In genomic region chr18:49832221-49832647, GRCh38 we compare ENCODE assay signal across 1 cellular context.
TF ChIP-seq lines count a peak whose summit lies in the region.

No MANE protein-coding gene starts in this region.

TF ChIP-seq in HepG2, 621 proteins besides CTCF, POLR2A, EP300 and RAD21 (continued from another document and continues in another):
- TF ChIP-seq HOXA3 (CRISPR knock-in tag; IDR thresholded peaks at IDR 0.05) = 0 out of 2 replicates have a peak, but pooled peaks have one; percentile 35
- peak; percentile 79 for TF ChIP-seq TARDBP (CRISPR knock-in tag; IDR thresholded peaks at IDR 0.05)
- TF ChIP-seq ZBTB25 (CRISPR knock-in tag; IDR thresholded peaks at IDR 0.05) = no peak
- peak; percentile 68; the same call in 1 of the 2 replicates for TF ChIP-seq ZNF331 (CRISPR knock-in tag; IDR thresholded peaks at IDR 0.05)
- peak; percentile 45; the same call in 1 of the 2 replicates for TF ChIP-seq MEF2D (CRISPR knock-in tag; IDR thresholded peaks at IDR 0.05)
- TF ChIP-seq WIZ (CRISPR knock-in tag; IDR thresholded peaks at IDR 0.05) = no peak
- no peak for TF ChIP-seq ATAD3A (CRISPR knock-in tag; IDR thresholded peaks at IDR 0.05)
- TF ChIP-seq HNF1A (IDR thresholded peaks at IDR 0.05; ENCODE audit: low read depth) = peak; percentile 54; the same call in 1 of the 2 replicates
- peak; percentile 50; the same call in 1 of the 2 replicates for TF ChIP-seq HNF1A (CRISPR knock-in tag; IDR thresholded peaks at IDR 0.05; ENCODE audit: borderline replicate concordance)
- TF ChIP-seq ZNF619 (CRISPR knock-in tag; IDR thresholded peaks at IDR 0.05) = no peak
- TF ChIP-seq HNF4G (IDR thresholded peaks at IDR 0.05; ENCODE audit: borderline replicate concordance, low read depth, low read length) = peak; percentile 94
- peak; percentile 84 for TF ChIP-seq HNF4G (CRISPR knock-in tag; IDR thresholded peaks at IDR 0.05; ENCODE audit: borderline replicate concordance, low read depth)
- no peak for TF ChIP-seq IRF9 (CRISPR knock-in tag; IDR thresholded peaks at IDR 0.05; ENCODE audit: borderline replicate concordance)
- TF ChIP-seq HMG20B (CRISPR knock-in tag; conservative IDR thresholded peaks at IDR 0.05) = no peak
- no peak for TF ChIP-seq PCBP1 (IDR thresholded peaks at IDR 0.05; ENCODE audit: borderline replicate concordance, low read depth, low read length)
- no peak for TF ChIP-seq ARHGAP35 (CRISPR knock-in tag; IDR thresholded peaks at IDR 0.05; ENCODE audit: borderline replicate concordance)
- peak; percentile 82 for TF ChIP-seq TBX2 (CRISPR knock-in tag; IDR thresholded peaks at IDR 0.05; ENCODE audit: borderline replicate concordance)
- no peak for TF ChIP-seq ZFP37 (CRISPR knock-in tag; IDR thresholded peaks at IDR 0.05; ENCODE audit: borderline replicate concordance)
- no peak for TF ChIP-seq RFXANK (CRISPR knock-in tag; IDR thresholded peaks at IDR 0.05)
- no peak for TF ChIP-seq SMAD3 (CRISPR knock-in tag; IDR thresholded peaks at IDR 0.05)
- TF ChIP-seq KDM5A (IDR thresholded peaks at IDR 0.05; ENCODE audit: borderline replicate concordance, low read length) = no peak
- TF ChIP-seq ZNF670 (CRISPR knock-in tag; IDR thresholded peaks at IDR 0.05; ENCODE audit: borderline replicate concordance) = peak; percentile 62; the same call in 1 of the 2 replicates
- TF ChIP-seq TFDP1 (CRISPR knock-in tag; IDR thresholded peaks at IDR 0.05; ENCODE audit: borderline replicate concordance) = no peak
- no peak for TF ChIP-seq ZNF841 (CRISPR knock-in tag; IDR thresholded peaks at IDR 0.05; ENCODE audit: borderline replicate concordance)
- TF ChIP-seq PITX1 (CRISPR knock-in tag; IDR thresholded peaks at IDR 0.05) = peak; percentile 71
- no peak for TF ChIP-seq PBX2 (CRISPR knock-in tag; IDR thresholded peaks at IDR 0.05)
- no peak for TF ChIP-seq SATB2 (CRISPR knock-in tag; IDR thresholded peaks at IDR 0.05)
- peak; percentile 23; the same call in 1 of the 2 replicates for TF ChIP-seq FOXK1 (CRISPR knock-in tag; IDR thresholded peaks at IDR 0.05; ENCODE audit: borderline replicate concordance, low read depth)
- TF ChIP-seq NR0B2 (CRISPR knock-in tag; IDR thresholded peaks at IDR 0.05) = no peak
- no peak for TF ChIP-seq THYN1 (CRISPR knock-in tag; IDR thresholded peaks at IDR 0.05; ENCODE audit: borderline replicate concordance, low read depth)
- peak; percentile 96 for TF ChIP-seq ONECUT2 (CRISPR knock-in tag; IDR thresholded peaks at IDR 0.05)
- no peak for TF ChIP-seq SALL2 (CRISPR knock-in tag; IDR thresholded peaks at IDR 0.05)
- TF ChIP-seq RARA (CRISPR knock-in tag; IDR thresholded peaks at IDR 0.05) = peak; percentile 89
- no peak for TF ChIP-seq TP53 (CRISPR knock-in tag; conservative IDR thresholded peaks at IDR 0.05)
- no peak for TF ChIP-seq KDM5B (CRISPR knock-in tag; IDR thresholded peaks at IDR 0.05; ENCODE audit: borderline replicate concordance)
- TF ChIP-seq NFIC (IDR thresholded peaks at IDR 0.05; ENCODE audit: low read length) = peak; percentile 96
- TF ChIP-seq ZMYM4 (CRISPR knock-in tag; IDR thresholded peaks at IDR 0.05) = peak; percentile 59; the same call in 1 of the 2 replicates
- peak; percentile 42 for TF ChIP-seq TEAD3 (CRISPR knock-in tag; optimal IDR thresholded peaks at IDR 0.05; ENCODE audit: borderline replicate concordance)
- TF ChIP-seq YY1 (IDR thresholded peaks at IDR 0.05; ENCODE audit: insufficient read depth, insufficient replicate concordance, low read depth, low read length) = no peak
- TF ChIP-seq ZSCAN31 (CRISPR knock-in tag; IDR thresholded peaks at IDR 0.05; ENCODE audit: low read depth) = no peak
- TF ChIP-seq GATA4 (IDR thresholded peaks at IDR 0.05; ENCODE audit: borderline replicate concordance, low read depth) = peak; percentile 69; the same call in 1 of the 2 replicates
- peak; percentile 88 for TF ChIP-seq MIXL1 (CRISPR knock-in tag; IDR thresholded peaks at IDR 0.05)
- TF ChIP-seq NR1H2 (CRISPR knock-in tag; IDR thresholded peaks at IDR 0.05; ENCODE audit: borderline replicate concordance, low read depth) = no peak
- 0 out of 2 replicates have a peak, but pooled peaks have one; percentile 69 for TF ChIP-seq HOMEZ (CRISPR knock-in tag; IDR thresholded peaks at IDR 0.05; ENCODE audit: low read depth)
- no peak for TF ChIP-seq ZNF543 (CRISPR knock-in tag; IDR thresholded peaks at IDR 0.05)
- TF ChIP-seq ZSCAN20 (CRISPR knock-in tag; IDR thresholded peaks at IDR 0.05; ENCODE audit: borderline replicate concordance) = no peak
- TF ChIP-seq TAF15 (IDR thresholded peaks at IDR 0.05; ENCODE audit: low read depth, low read length, poor library complexity, severe bottlenecking) = no peak
- peak; percentile 91 for TF ChIP-seq SOX5 (CRISPR knock-in tag; IDR thresholded peaks at IDR 0.05; ENCODE audit: borderline replicate concordance)
- TF ChIP-seq HDAC6 (IDR thresholded peaks at IDR 0.05; ENCODE audit: low read depth, low read length) = no peak
- TF ChIP-seq PBX3 (CRISPR knock-in tag; IDR thresholded peaks at IDR 0.05; ENCODE audit: borderline replicate concordance) = no peak
- TF ChIP-seq DMTF1 (CRISPR knock-in tag; IDR thresholded peaks at IDR 0.05) = no peak
- TF ChIP-seq ZSCAN12 (CRISPR knock-in tag; IDR thresholded peaks at IDR 0.05) = no peak
- TF ChIP-seq CREB1 (IDR thresholded peaks at IDR 0.05) = no peak
- peak; percentile 76 for TF ChIP-seq CREB1 (CRISPR knock-in tag; IDR thresholded peaks at IDR 0.05)
- TF ChIP-seq ZNF776 (CRISPR knock-in tag; IDR thresholded peaks at IDR 0.05) = no peak
- TF ChIP-seq PRPF4 (IDR thresholded peaks at IDR 0.05; ENCODE audit: low read depth, low read length, poor library complexity, severe bottlenecking) = no peak
- no peak for TF ChIP-seq E2F2 (CRISPR knock-in tag; IDR thresholded peaks at IDR 0.05; ENCODE audit: borderline replicate concordance)
- TF ChIP-seq ZBTB21 (CRISPR knock-in tag; IDR thresholded peaks at IDR 0.05) = no peak
